1 cellular context compared by ENCODE assay signal in the genomic region with DNA sequence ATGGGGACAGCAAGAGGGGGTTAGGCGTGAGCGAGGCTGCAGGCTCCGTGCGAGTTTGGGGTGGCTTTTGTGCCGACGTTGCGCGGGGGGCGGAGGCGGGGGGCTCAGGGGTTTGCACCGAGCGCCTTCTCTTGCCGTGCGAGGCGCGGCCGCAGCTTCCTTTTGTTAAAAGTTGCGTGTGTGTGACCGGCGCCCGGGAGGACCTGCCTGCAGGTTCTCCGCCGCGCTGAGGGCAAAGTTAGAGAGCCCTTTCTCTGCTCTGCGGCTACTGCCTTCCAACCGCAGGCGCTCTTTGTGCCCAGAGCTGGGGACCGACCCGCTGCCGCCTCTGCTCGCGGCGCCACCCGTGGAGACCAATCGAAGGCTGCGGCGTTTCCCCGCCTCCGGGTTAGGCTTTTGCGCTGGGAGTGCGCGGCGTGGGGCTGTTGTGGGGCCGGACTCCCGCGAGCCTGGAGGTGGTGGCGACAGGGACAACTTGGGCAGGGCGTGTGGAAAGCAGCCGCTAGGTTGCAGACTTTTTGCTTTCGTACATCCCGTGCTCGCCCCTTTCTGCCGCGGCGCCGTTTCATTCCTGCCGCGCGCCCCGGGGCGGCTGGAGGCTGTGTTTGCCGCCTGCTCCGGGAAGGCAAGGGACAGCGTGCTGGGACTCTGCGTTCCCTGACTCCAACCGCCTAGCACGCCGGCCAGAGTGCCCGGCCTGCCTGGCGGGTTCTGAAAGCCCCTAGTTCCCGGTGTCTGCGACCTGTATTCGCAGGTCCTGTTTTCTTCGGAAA.
TF ChIP-seq lines count a peak whose summit lies in the region.

No MANE protein-coding gene starts in this region.

TF ChIP-seq in GM23338, 12 proteins besides CTCF, POLR2A, EP300 and RAD21 (continued from another document):
- TF ChIP-seq EZH2phosphoT487 (IDR thresholded peaks at IDR 0.05; ENCODE audit: unreplicated experiment) (no peak), CREB1 (CRISPR knock-in tag; IDR thresholded peaks at IDR 0.05; ENCODE audit: low read depth) (no peak)
- TF ChIP-seq, protein P1, sequence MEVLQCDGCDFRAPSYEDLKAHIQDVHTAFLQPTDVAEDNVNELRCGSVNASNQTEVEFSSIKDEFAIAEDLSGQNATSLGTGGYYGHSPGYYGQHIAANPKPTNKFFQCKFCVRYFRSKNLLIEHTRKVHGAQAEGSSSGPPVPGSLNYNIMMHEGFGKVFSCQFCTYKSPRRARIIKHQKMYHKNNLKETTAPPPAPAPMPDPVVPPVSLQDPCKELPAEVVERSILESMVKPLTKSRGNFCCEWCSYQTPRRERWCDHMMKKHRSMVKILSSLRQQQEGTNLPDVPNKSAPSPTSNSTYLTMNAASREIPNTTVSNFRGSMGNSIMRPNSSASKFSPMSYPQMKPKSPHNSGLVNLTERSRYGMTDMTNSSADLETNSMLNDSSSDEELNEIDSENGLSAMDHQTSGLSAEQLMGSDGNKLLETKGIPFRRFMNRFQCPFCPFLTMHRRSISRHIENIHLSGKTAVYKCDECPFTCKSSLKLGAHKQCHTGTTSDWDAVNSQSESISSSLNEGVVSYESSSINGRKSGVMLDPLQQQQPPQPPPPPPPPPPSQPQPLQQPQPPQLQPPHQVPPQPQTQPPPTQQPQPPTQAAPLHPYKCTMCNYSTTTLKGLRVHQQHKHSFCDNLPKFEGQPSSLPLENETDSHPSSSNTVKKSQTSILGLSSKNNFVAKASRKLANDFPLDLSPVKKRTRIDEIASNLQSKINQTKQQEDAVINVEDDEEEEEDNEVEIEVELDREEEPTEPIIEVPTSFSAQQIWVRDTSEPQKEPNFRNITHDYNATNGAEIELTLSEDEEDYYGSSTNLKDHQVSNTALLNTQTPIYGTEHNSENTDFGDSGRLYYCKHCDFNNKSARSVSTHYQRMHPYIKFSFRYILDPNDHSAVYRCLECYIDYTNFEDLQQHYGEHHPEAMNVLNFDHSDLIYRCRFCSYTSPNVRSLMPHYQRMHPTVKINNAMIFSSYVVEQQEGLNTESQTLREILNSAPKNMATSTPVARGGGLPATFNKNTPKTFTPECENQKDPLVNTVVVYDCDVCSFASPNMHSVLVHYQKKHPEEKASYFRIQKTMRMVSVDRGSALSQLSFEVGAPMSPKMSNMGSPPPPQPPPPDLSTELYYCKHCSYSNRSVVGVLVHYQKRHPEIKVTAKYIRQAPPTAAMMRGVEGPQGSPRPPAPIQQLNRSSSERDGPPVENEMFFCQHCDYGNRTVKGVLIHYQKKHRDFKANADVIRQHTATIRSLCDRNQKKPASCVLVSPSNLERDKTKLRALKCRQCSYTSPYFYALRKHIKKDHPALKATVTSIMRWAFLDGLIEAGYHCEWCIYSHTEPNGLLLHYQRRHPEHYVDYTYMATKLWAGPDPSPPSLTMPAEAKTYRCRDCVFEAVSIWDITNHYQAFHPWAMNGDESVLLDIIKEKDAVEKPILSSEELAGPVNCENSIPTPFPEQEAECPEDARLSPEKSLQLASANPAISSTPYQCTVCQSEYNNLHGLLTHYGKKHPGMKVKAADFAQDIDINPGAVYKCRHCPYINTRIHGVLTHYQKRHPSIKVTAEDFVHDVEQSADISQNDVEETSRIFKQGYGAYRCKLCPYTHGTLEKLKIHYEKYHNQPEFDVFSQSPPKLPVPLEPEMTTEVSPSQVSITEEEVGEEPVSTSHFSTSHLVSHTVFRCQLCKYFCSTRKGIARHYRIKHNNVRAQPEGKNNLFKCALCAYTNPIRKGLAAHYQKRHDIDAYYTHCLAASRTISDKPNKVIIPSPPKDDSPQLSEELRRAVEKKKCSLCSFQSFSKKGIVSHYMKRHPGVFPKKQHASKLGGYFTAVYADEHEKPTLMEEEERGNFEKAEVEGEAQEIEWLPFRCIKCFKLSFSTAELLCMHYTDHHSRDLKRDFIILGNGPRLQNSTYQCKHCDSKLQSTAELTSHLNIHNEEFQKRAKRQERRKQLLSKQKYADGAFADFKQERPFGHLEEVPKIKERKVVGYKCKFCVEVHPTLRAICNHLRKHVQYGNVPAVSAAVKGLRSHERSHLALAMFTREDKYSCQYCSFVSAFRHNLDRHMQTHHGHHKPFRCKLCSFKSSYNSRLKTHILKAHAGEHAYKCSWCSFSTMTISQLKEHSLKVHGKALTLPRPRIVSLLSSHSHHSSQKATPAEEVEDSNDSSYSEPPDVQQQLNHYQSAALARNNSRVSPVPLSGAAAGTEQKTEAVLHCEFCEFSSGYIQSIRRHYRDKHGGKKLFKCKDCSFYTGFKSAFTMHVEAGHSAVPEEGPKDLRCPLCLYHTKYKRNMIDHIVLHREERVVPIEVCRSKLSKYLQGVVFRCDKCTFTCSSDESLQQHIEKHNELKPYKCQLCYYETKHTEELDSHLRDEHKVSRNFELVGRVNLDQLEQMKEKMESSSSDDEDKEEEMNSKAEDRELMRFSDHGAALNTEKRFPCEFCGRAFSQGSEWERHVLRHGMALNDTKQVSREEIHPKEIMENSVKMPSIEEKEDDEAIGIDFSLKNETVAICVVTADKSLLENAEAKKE (CRISPR knock-in tag; IDR thresholded peaks at IDR 0.05), result no peak
TF ChIP-seq in GM23338: peak in this region for 0.
